26 cellular contexts compared by ENCODE assay signal in genomic region chr9:70298245-70298771, GRCh38.
"Had no signal": no experiment of that assay in that cellular context is flagged by ENCODE, and none has a peak within 500 bp of the region (broad histone marks: within the 10 kb centered on the region; RNA-seq: fewer than 3 reads in every experiment).

No MANE protein-coding gene starts in this region.

- H3K4me1 ChIP-seq: neural progenitor cell, parathyroid adenoma, psoas muscle, right lobe of liver, sigmoid colon, thyroid gland, tibial nerve, upper lobe of left lung, vagina had no signal

- H3K27me3 ChIP-seq: neural progenitor cell, ovary, right lobe of liver, sigmoid colon, stomach, thyroid gland, tibial nerve, upper lobe of left lung, vagina had no signal

- H3K27ac ChIP-seq: neural progenitor cell, ovary, parathyroid adenoma, psoas muscle, right lobe of liver, sigmoid colon, stomach, thoracic aorta, thyroid gland, tibial nerve, upper lobe of left lung, vagina had no signal

- H3K79me2 ChIP-seq: parathyroid adenoma had no signal

- ATAC-seq: natural killer cell; psoas muscle; right cardiac atrium; right lobe of liver; stimulated activated memory B cell treated with anti-CD40 and anti-IgM and Interleukin-4, amounts not matched to agents 10 μg/mL and 1 μg/mL and 100 μg/mL, for 72 hours had no signal

- H3K36me3 ChIP-seq: ovary had no signal

- H3K4me2 ChIP-seq: neural progenitor cell had no signal

- H3K4me3 ChIP-seq: neural progenitor cell, ovary, psoas muscle, right lobe of liver, sigmoid colon, stomach, thoracic aorta, thyroid gland, tibial nerve, upper lobe of left lung, vagina had no signal

- H2AFZ ChIP-seq: neural progenitor cell, parathyroid adenoma had no signal

- H3K9ac ChIP-seq: neural progenitor cell, parathyroid adenoma had no signal

- H3K9me3 ChIP-seq: ovary, psoas muscle, right lobe of liver, sigmoid colon, stomach, thoracic aorta, thyroid gland, tibial nerve, upper lobe of left lung, vagina had no signal

- FAIRE-seq: urothelium cell line had no signal

- DNase-seq: natural killer cell; occipital lobe; ovary; posterior cingulate gyrus; psoas muscle; right cardiac atrium; right lobe of liver; sigmoid colon; small intestine; stimulated activated CD4-positive, alpha-beta T cell treated with anti-CD3 and anti-CD28 coated beads, Interleukin-15, amount 100 ng/mL, for 24 hours; stimulated activated CD4-positive, alpha-beta T cell treated with anti-CD3 and anti-CD28 coated beads, Interleukin-2, amount 100 ng/mL, for 24 hours; stimulated activated CD4-positive, alpha-beta T cell treated with anti-CD3 and anti-CD28 coated beads, Interleukin-2, amount 100 ng/mL, for 48 hours; stimulated activated CD4-positive, alpha-beta T cell treated with anti-CD3 and anti-CD28 coated beads, Interleukin-4, amount 100 ng/mL, for 24 hours; stimulated activated CD8-positive, alpha-beta memory T cell treated with anti-CD3 and anti-CD28 coated beads, Interleukin-4, amount 100 ng/mL, for 48 hours; stimulated activated naive CD4-positive, alpha-beta T cell treated with Interleukin-2 at 50 U/mL for 16 hours; stomach; thyroid gland; trophoblast cell; upper lobe of left lung had no signal
